Comparison of ENCODE assay signal across 18 cellular contexts in the genomic region with DNA sequence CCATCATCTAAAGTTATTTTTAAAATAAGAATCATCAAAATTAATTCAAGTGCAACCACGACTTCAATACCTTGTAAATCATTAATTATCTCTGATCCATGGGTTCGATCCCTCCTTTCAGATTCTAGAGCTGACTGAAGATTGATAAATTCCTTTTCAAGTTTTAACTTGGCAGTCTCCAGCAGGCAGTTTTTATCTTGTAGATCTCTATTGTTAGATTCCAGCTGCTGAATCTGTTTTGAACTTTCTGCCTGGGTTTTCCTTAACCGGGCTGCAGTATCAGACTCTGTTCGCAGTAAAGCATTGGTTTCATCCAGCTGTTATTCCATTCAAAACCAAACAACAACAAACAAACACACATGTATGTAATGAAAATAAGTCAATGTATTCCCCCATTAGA. TPM values are rescaled to one million over a fixed set of nuclear protein-coding genes. Genes with fewer than 3 reads are reported as not detected.
DNase-seq lines count a peak whose midpoint lies in the region; ATAC-seq, FAIRE-seq and TF ChIP-seq lines count a peak whose summit lies in the region.
"Had no signal": no experiment of that assay in that cellular context is flagged by ENCODE, and none has a peak within 500 bp of the region (broad histone marks: within the 10 kb centered on the region; RNA-seq: fewer than 3 reads in every experiment).

No MANE protein-coding gene starts in this region.

- H4K20me1 ChIP-seq in PC-3 (ENCODE audit: low read length) = no peaks in the 10 kb centered on the region
- H4K20me1 ChIP-seq: BLaER1 treated with 17β-estradiol and CSF1 and Interleukin-3, amounts not matched to agents 10 nM and 100 nM had no signal

- POLR2A ChIA-PET in MCF 10A (lab: Yijun Ruan, JAX) (interaction anchor here (0.7 kb wide), 1 partner anchor 9 kb away, joined by 3 read pairs; no protein-coding TSS in a partner anchor), PC-3 (lab: Charles Lee; ENCODE audit: unreplicated experiment) (interaction anchor here (0.7 kb wide), 1 partner anchor 14 kb away, joined by 3 read pairs; no protein-coding TSS in a partner anchor)

- H3K4me3 ChIP-seq in breast epithelium (no peak overlapping the region), PC-3 (ENCODE audit: low read length) (no peak overlapping the region)
- H3K4me3 ChIP-seq: BLaER1 treated with 17β-estradiol and CSF1 and Interleukin-3, amounts not matched to agents 10 nM and 100 nM had no signal

- H3K36me3 ChIP-seq in breast epithelium (peaks cover 4% of the 10 kb centered on the region), PC-3 (ENCODE audit: low read depth, low read length) (peaks cover 48% of the 10 kb centered on the region)

- no peaks in the 10 kb centered on the region for H3F3A ChIP-seq in PC-3 (ENCODE audit: low read length, unreplicated experiment)

- no peak overlapping the region for H3K27ac Mint-ChIP-seq in MCF 10A (ENCODE audit: low read depth, unreplicated experiment)
- H3K27ac Mint-ChIP-seq: B cell; CD8-positive, alpha-beta T cell had no signal

- TF ChIP-seq CTCF in MCF 10A (IDR thresholded peaks at IDR 0.05; ENCODE audit: unreplicated experiment) (no peak), breast epithelium (IDR thresholded peaks at IDR 0.05) (no peak), PC-3 (conservative IDR thresholded peaks at IDR 0.05; ENCODE audit: low read depth, low read length) (no peak)

- no peak overlapping the region for H3K9ac ChIP-seq in PC-3 (ENCODE audit: low read length)
- H3K9ac ChIP-seq: BLaER1 treated with 17β-estradiol and CSF1 and Interleukin-3, amounts not matched to agents 10 nM and 100 nM had no signal

- CTCF ChIA-PET in MCF 10A (lab: Yijun Ruan, JAX) = interaction anchor here (0.7 to 1.8 kb wide), 2 partner anchors 10 to 82 kb away, joined by 3 to 5 read pairs; no protein-coding TSS in a partner anchor
- CTCF ChIA-PET in PC-3 (lab: Charles Lee) = no interaction called here

- TF ChIP-seq POLR2A in breast epithelium (IDR thresholded peaks at IDR 0.05) = no peak

- H3K9me3 ChIP-seq in breast epithelium = no peaks in the 10 kb centered on the region
- H3K9me3 ChIP-seq in PC-3 (ENCODE audit: low read length) = no peaks in the 10 kb centered on the region
- H3K9me3 ChIP-seq: BLaER1 treated with 17β-estradiol and CSF1 and Interleukin-3, amounts not matched to agents 10 nM and 100 nM had no signal

- H3K4me1 Mint-ChIP-seq in MCF 10A (ENCODE audit: insufficient read depth, unreplicated experiment) = no peaks in the 10 kb centered on the region
- H3K4me1 Mint-ChIP-seq: B cell, H9 had no signal

- FAIRE-seq in endometrium (lab: Jason Lieb, UNC) = peak; percentile 48
- FAIRE-seq: GM12892, GM18507 had no signal

- no peak overlapping the region for H3K4me3 Mint-ChIP-seq in MCF 10A (ENCODE audit: unreplicated experiment)
- H3K4me3 Mint-ChIP-seq: B cell; CD8-positive, alpha-beta T cell; H9 had no signal

- no peak for ATAC-seq in PC-3
- ATAC-seq in GM19463 (IDR thresholded peaks at IDR 0.05; ENCODE audit: unreplicated experiment) = no peak
- ATAC-seq: CD8-positive, alpha-beta T cell had no signal

- no peaks in the 10 kb centered on the region for H3K9me3 Mint-ChIP-seq in MCF 10A (ENCODE audit: unreplicated experiment)
- H3K9me3 Mint-ChIP-seq: CD8-positive, alpha-beta T cell; H9 had no signal

- no peaks in the 10 kb centered on the region for H3K79me2 ChIP-seq in PC-3 (ENCODE audit: low read length)

- intact Hi-C loops in MCF 10A (cut with micrococcal nuclease) (no loop called here), breast epithelium (cut with DNase I; ENCODE audit: low total_unique reads) (no loop called here), PC-3 (cut with micrococcal nuclease) (no loop called here)

- H3K27me3 Mint-ChIP-seq in MCF 10A (ENCODE audit: insufficient read depth, unreplicated experiment) = no peaks in the 10 kb centered on the region
- H3K27me3 Mint-ChIP-seq: B cell had no signal

- H3K36me3 Mint-ChIP-seq in MCF 10A (ENCODE audit: insufficient read depth, unreplicated experiment) = peaks cover 69% of the 10 kb centered on the region

- H3K4me1 ChIP-seq in breast epithelium (no peaks in the 10 kb centered on the region), PC-3 (ENCODE audit: insufficient read depth, low read length) (no peaks in the 10 kb centered on the region)
- H3K4me1 ChIP-seq: BLaER1 treated with 17β-estradiol and CSF1 and Interleukin-3, amounts not matched to agents 10 nM and 100 nM had no signal

- BruUV-seq in MCF 10A (replicated peaks; lab: Mats Ljungman, UMichigan) (TSS peak; percentile 60), PC-3 (replicated peaks; lab: Mats Ljungman, UMichigan) (TSS peak; percentile 46)

- no peaks in the 10 kb centered on the region for H3K9me2 ChIP-seq in PC-3 (replicated peaks; ENCODE audit: low read length)

- H3K27ac ChIP-seq in breast epithelium = no peak overlapping the region
- no peak overlapping the region for H3K27ac ChIP-seq in PC-3 (ENCODE audit: low read length)
- H3K27ac ChIP-seq: BLaER1 treated with 17β-estradiol and CSF1 and Interleukin-3, amounts not matched to agents 10 nM and 100 nM had no signal

- no peak for DNase-seq in MCF 10A (ENCODE audit: unreplicated experiment)
- no peak for DNase-seq in breast epithelium (ENCODE audit: low spot score in 2 of 2)
- no peak for DNase-seq in PC-3
- DNase-seq in DMS79 treated with DMSO at 0.1 percent for 48 hours (lab: John Stamatoyannopoulos, UW) = no peak
- DNase-seq in H4 (ENCODE audit: low spot score) = no peak
- DNase-seq: 8988T; CD8-positive, alpha-beta T cell; DMS 273 treated with DMSO at 0.1 percent for 48 hours; DMS53; GDM1; GOT3; H9 had no signal

- H2AFZ ChIP-seq in PC-3 (ENCODE audit: low read length) = no peak overlapping the region

- H3K27me3 ChIP-seq in breast epithelium = no peaks in the 10 kb centered on the region
- no peaks in the 10 kb centered on the region for H3K27me3 ChIP-seq in PC-3 (ENCODE audit: low read length)
- H3K27me3 ChIP-seq: BLaER1 treated with 17β-estradiol and CSF1 and Interleukin-3, amounts not matched to agents 10 nM and 100 nM had no signal

- no peak overlapping the region for H3K4me2 ChIP-seq in PC-3 (ENCODE audit: low read length)
- H3K4me2 ChIP-seq: BLaER1 treated with 17β-estradiol and CSF1 and Interleukin-3, amounts not matched to agents 10 nM and 100 nM had no signal

RNA-seq across cellular contexts. Expression of gene SLC66A3, which starts 59.5 kb away (rescaled TPM):
- 3.7 and 5.0 TPM in 2 replicates for total RNA-seq in MCF 10A (2022)
- total RNA-seq in breast epithelium = 100 to 1,000 TPM in 1 of 3 donors, 10 to 100 TPM in 2; 47.6 to 111 (median 62.6) TPM
- 12.6 and 19.2 TPM in 2 replicates for total RNA-seq in PC-3 (2014; rRNA removed)
- total RNA-seq in H4 (2014; rRNA removed; shearing (Covaris generic)) = 16.1 and 23.0 TPM in 2 replicates
